ENCODE assay signal across 1 cellular context in the genomic region with DNA sequence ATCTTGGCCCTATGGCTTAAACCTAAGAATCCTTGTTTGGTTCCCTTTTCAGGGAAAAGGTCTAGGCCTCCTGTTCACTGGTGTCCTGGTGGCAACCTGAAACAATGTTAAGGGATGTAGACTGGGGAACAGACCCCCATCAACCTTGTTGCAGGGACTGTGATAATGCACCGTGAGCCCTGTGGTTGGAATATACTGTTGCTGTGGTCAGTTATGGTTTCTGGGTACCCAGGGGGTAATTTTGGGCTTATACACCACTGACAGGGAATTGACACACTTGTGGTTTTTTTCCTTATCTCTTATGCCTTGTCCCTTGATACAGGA.
TF ChIP-seq lines count a peak whose summit lies in the region.

No MANE protein-coding gene starts in this region.

TF ChIP-seq in K562, 482 proteins besides CTCF, POLR2A, EP300 and RAD21 (continued from another document and continues in another):
- TF ChIP-seq, protein P1, sequence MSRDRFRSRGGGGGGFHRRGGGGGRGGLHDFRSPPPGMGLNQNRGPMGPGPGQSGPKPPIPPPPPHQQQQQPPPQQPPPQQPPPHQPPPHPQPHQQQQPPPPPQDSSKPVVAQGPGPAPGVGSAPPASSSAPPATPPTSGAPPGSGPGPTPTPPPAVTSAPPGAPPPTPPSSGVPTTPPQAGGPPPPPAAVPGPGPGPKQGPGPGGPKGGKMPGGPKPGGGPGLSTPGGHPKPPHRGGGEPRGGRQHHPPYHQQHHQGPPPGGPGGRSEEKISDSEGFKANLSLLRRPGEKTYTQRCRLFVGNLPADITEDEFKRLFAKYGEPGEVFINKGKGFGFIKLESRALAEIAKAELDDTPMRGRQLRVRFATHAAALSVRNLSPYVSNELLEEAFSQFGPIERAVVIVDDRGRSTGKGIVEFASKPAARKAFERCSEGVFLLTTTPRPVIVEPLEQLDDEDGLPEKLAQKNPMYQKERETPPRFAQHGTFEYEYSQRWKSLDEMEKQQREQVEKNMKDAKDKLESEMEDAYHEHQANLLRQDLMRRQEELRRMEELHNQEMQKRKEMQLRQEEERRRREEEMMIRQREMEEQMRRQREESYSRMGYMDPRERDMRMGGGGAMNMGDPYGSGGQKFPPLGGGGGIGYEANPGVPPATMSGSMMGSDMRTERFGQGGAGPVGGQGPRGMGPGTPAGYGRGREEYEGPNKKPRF (IDR thresholded peaks at IDR 0.05; ENCODE audit: low read depth, low read length): no peak
- TF ChIP-seq, protein P2, sequence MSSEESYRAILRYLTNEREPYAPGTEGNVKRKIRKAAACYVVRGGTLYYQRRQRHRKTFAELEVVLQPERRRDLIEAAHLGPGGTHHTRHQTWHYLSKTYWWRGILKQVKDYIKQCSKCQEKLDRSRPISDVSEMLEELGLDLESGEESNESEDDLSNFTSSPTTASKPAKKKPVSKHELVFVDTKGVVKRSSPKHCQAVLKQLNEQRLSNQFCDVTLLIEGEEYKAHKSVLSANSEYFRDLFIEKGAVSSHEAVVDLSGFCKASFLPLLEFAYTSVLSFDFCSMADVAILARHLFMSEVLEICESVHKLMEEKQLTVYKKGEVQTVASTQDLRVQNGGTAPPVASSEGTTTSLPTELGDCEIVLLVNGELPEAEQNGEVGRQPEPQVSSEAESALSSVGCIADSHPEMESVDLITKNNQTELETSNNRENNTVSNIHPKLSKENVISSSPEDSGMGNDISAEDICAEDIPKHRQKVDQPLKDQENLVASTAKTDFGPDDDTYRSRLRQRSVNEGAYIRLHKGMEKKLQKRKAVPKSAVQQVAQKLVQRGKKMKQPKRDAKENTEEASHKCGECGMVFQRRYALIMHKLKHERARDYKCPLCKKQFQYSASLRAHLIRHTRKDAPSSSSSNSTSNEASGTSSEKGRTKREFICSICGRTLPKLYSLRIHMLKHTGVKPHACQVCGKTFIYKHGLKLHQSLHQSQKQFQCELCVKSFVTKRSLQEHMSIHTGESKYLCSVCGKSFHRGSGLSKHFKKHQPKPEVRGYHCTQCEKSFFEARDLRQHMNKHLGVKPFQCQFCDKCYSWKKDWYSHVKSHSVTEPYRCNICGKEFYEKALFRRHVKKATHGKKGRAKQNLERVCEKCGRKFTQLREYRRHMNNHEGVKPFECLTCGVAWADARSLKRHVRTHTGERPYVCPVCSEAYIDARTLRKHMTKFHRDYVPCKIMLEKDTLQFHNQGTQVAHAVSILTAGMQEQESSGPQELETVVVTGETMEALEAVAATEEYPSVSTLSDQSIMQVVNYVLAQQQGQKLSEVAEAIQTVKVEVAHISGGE (CRISPR knock-in tag; IDR thresholded peaks at IDR 0.05): peak in 1 of 3 experiments; percentile 62; a peak in 1 of 6 replicates
- TF ChIP-seq DDX20 (tag; IDR thresholded peaks at IDR 0.05; ENCODE audit: low read depth) (no peak), SUPT5H (IDR thresholded peaks at IDR 0.05) (peak; percentile 62; the same call in 1 of the 2 replicates), ZBTB7A (IDR thresholded peaks at IDR 0.05; ENCODE audit: borderline replicate concordance, control insufficient read depth, low read depth, low read length) (peak; percentile 26; the same call in 1 of the 2 replicates), KDM5B (IDR thresholded peaks at IDR 0.05; ENCODE audit: insufficient replicate concordance, low read depth, low read length) (peak; percentile 60), C11orf30 (IDR thresholded peaks at IDR 0.05; ENCODE audit: low read depth) (no peak), FOXK1 (CRISPR knock-in tag; IDR thresholded peaks at IDR 0.05; ENCODE audit: borderline replicate concordance) (no peak), FOXA3 (CRISPR knock-in tag; conservative IDR thresholded peaks at IDR 0.05 in 1 of 2, IDR thresholded peaks at IDR 0.05 in 1 of 2) (peak in 1 of 2 experiments; percentile 70; a peak in 2 of 4 replicates), CHD4 (IDR thresholded peaks at IDR 0.05; ENCODE audit: insufficient read depth, insufficient replicate concordance, low read depth, low read length, poor library complexity, severe bottlenecking) (peak; percentile 31), SREBF1 (IDR thresholded peaks at IDR 0.05; ENCODE audit: borderline replicate concordance, low read depth, low read length) (no peak), TRIM24 (IDR thresholded peaks at IDR 0.05) (no peak), BDP1 (IDR thresholded peaks at IDR 0.05; ENCODE audit: insufficient read depth, insufficient read length) (no peak), ATF7 (IDR thresholded peaks at IDR 0.05) (no peak), ZKSCAN8 (CRISPR knock-in tag; IDR thresholded peaks at IDR 0.05) (peak; percentile 74), DACH1 (IDR thresholded peaks at IDR 0.05; ENCODE audit: partially characterized antibody) (no peak), ZNF785 (CRISPR knock-in tag; IDR thresholded peaks at IDR 0.05) (no peak), TOE1 (IDR thresholded peaks at IDR 0.05; ENCODE audit: borderline replicate concordance) (no peak), TOE1 (CRISPR knock-in tag; IDR thresholded peaks at IDR 0.05; ENCODE audit: borderline replicate concordance, low read depth) (0 out of 2 replicates have a peak, but pooled peaks have one; percentile 34), HMG20B (CRISPR knock-in tag; IDR thresholded peaks at IDR 0.05) (0 out of 2 replicates have a peak, but pooled peaks have one; percentile 30), GATAD2A (IDR thresholded peaks at IDR 0.05) (no peak), MED1 (CRISPR knock-in tag; IDR thresholded peaks at IDR 0.05; ENCODE audit: borderline replicate concordance) (no peak), COPS2 (conservative IDR thresholded peaks at IDR 0.05) (no peak), POLR3G (IDR thresholded peaks at IDR 0.05; ENCODE audit: extremely low read depth, insufficient read length, insufficient replicate concordance) (no peak), ZNF79 (CRISPR knock-in tag; IDR thresholded peaks at IDR 0.05; ENCODE audit: low read depth) (0 out of 2 replicates have a peak, but pooled peaks have one; percentile 4)
- TF ChIP-seq, protein P3, sequence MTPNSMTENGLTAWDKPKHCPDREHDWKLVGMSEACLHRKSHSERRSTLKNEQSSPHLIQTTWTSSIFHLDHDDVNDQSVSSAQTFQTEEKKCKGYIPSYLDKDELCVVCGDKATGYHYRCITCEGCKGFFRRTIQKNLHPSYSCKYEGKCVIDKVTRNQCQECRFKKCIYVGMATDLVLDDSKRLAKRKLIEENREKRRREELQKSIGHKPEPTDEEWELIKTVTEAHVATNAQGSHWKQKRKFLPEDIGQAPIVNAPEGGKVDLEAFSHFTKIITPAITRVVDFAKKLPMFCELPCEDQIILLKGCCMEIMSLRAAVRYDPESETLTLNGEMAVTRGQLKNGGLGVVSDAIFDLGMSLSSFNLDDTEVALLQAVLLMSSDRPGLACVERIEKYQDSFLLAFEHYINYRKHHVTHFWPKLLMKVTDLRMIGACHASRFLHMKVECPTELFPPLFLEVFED (CRISPR knock-in tag; conservative IDR thresholded peaks at IDR 0.05): peak; percentile 28; the same call in 1 of the 2 replicates
- TF ChIP-seq, protein P4, sequence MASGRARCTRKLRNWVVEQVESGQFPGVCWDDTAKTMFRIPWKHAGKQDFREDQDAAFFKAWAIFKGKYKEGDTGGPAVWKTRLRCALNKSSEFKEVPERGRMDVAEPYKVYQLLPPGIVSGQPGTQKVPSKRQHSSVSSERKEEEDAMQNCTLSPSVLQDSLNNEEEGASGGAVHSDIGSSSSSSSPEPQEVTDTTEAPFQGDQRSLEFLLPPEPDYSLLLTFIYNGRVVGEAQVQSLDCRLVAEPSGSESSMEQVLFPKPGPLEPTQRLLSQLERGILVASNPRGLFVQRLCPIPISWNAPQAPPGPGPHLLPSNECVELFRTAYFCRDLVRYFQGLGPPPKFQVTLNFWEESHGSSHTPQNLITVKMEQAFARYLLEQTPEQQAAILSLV (tag; IDR thresholded peaks at IDR 0.05): peak; percentile 14; the same call in 1 of the 2 replicates
- TF ChIP-seq, protein P5, sequence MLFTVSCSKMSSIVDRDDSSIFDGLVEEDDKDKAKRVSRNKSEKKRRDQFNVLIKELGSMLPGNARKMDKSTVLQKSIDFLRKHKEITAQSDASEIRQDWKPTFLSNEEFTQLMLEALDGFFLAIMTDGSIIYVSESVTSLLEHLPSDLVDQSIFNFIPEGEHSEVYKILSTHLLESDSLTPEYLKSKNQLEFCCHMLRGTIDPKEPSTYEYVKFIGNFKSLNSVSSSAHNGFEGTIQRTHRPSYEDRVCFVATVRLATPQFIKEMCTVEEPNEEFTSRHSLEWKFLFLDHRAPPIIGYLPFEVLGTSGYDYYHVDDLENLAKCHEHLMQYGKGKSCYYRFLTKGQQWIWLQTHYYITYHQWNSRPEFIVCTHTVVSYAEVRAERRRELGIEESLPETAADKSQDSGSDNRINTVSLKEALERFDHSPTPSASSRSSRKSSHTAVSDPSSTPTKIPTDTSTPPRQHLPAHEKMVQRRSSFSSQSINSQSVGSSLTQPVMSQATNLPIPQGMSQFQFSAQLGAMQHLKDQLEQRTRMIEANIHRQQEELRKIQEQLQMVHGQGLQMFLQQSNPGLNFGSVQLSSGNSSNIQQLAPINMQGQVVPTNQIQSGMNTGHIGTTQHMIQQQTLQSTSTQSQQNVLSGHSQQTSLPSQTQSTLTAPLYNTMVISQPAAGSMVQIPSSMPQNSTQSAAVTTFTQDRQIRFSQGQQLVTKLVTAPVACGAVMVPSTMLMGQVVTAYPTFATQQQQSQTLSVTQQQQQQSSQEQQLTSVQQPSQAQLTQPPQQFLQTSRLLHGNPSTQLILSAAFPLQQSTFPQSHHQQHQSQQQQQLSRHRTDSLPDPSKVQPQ (CRISPR knock-in tag; IDR thresholded peaks at IDR 0.05; ENCODE audit: borderline replicate concordance): no peak
- TF ChIP-seq, protein P6, sequence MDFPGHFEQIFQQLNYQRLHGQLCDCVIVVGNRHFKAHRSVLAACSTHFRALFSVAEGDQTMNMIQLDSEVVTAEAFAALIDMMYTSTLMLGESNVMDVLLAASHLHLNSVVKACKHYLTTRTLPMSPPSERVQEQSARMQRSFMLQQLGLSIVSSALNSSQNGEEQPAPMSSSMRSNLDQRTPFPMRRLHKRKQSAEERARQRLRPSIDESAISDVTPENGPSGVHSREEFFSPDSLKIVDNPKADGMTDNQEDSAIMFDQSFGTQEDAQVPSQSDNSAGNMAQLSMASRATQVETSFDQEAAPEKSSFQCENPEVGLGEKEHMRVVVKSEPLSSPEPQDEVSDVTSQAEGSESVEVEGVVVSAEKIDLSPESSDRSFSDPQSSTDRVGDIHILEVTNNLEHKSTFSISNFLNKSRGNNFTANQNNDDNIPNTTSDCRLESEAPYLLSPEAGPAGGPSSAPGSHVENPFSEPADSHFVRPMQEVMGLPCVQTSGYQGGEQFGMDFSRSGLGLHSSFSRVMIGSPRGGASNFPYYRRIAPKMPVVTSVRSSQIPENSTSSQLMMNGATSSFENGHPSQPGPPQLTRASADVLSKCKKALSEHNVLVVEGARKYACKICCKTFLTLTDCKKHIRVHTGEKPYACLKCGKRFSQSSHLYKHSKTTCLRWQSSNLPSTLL (IDR thresholded peaks at IDR 0.05): no peak
- TF ChIP-seq, protein P7, sequence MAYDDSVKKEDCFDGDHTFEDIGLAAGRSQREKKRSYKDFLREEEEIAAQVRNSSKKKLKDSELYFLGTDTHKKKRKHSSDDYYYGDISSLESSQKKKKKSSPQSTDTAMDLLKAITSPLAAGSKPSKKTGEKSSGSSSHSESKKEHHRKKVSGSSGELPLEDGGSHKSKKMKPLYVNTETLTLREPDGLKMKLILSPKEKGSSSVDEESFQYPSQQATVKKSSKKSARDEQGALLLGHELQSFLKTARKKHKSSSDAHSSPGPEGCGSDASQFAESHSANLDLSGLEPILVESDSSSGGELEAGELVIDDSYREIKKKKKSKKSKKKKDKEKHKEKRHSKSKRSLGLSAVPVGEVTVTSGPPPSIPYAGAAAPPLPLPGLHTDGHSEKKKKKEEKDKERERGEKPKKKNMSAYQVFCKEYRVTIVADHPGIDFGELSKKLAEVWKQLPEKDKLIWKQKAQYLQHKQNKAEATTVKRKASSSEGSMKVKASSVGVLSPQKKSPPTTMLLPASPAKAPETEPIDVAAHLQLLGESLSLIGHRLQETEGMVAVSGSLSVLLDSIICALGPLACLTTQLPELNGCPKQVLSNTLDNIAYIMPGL (CRISPR knock-in tag; IDR thresholded peaks at IDR 0.05): no peak
- TF ChIP-seq, protein P8, sequence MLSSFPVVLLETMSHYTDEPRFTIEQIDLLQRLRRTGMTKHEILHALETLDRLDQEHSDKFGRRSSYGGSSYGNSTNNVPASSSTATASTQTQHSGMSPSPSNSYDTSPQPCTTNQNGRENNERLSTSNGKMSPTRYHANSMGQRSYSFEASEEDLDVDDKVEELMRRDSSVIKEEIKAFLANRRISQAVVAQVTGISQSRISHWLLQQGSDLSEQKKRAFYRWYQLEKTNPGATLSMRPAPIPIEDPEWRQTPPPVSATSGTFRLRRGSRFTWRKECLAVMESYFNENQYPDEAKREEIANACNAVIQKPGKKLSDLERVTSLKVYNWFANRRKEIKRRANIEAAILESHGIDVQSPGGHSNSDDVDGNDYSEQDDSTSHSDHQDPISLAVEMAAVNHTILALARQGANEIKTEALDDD (IDR thresholded peaks at IDR 0.05): no peak; the same call in 1 of the 2 replicates
- TF ChIP-seq, protein P9, sequence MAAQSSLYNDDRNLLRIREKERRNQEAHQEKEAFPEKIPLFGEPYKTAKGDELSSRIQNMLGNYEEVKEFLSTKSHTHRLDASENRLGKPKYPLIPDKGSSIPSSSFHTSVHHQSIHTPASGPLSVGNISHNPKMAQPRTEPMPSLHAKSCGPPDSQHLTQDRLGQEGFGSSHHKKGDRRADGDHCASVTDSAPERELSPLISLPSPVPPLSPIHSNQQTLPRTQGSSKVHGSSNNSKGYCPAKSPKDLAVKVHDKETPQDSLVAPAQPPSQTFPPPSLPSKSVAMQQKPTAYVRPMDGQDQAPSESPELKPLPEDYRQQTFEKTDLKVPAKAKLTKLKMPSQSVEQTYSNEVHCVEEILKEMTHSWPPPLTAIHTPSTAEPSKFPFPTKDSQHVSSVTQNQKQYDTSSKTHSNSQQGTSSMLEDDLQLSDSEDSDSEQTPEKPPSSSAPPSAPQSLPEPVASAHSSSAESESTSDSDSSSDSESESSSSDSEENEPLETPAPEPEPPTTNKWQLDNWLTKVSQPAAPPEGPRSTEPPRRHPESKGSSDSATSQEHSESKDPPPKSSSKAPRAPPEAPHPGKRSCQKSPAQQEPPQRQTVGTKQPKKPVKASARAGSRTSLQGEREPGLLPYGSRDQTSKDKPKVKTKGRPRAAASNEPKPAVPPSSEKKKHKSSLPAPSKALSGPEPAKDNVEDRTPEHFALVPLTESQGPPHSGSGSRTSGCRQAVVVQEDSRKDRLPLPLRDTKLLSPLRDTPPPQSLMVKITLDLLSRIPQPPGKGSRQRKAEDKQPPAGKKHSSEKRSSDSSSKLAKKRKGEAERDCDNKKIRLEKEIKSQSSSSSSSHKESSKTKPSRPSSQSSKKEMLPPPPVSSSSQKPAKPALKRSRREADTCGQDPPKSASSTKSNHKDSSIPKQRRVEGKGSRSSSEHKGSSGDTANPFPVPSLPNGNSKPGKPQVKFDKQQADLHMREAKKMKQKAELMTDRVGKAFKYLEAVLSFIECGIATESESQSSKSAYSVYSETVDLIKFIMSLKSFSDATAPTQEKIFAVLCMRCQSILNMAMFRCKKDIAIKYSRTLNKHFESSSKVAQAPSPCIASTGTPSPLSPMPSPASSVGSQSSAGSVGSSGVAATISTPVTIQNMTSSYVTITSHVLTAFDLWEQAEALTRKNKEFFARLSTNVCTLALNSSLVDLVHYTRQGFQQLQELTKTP (IDR thresholded peaks at IDR 0.05; ENCODE audit: low read depth in 1 of 2, partially characterized antibody in 2 of 2): no peak
- TF ChIP-seq, protein P10, sequence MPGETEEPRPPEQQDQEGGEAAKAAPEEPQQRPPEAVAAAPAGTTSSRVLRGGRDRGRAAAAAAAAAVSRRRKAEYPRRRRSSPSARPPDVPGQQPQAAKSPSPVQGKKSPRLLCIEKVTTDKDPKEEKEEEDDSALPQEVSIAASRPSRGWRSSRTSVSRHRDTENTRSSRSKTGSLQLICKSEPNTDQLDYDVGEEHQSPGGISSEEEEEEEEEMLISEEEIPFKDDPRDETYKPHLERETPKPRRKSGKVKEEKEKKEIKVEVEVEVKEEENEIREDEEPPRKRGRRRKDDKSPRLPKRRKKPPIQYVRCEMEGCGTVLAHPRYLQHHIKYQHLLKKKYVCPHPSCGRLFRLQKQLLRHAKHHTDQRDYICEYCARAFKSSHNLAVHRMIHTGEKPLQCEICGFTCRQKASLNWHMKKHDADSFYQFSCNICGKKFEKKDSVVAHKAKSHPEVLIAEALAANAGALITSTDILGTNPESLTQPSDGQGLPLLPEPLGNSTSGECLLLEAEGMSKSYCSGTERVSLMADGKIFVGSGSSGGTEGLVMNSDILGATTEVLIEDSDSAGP (CRISPR knock-in tag; IDR thresholded peaks at IDR 0.05): no peak
